Comparison of ENCODE assay signal across 1 cellular context in genomic region chr21:43721225-43721605, GRCh38.
TF ChIP-seq lines count a peak whose summit lies in the region.

No MANE protein-coding gene starts in this region.

TF ChIP-seq in IMR-90, 13 proteins besides CTCF, POLR2A, EP300 and RAD21 (continued from another document):
- TF ChIP-seq MAZ (IDR thresholded peaks at IDR 0.05; ENCODE audit: borderline replicate concordance, low read depth, low read length), result no peak
- no peak for TF ChIP-seq MAFK (IDR thresholded peaks at IDR 0.05; ENCODE audit: low read depth, low read length)
- TF ChIP-seq SMC3 (IDR thresholded peaks at IDR 0.05; ENCODE audit: low read depth, low read length), result no peak
- no peak for TF ChIP-seq BHLHE40 (IDR thresholded peaks at IDR 0.05; ENCODE audit: low read depth, low read length)
